In the genomic region with DNA sequence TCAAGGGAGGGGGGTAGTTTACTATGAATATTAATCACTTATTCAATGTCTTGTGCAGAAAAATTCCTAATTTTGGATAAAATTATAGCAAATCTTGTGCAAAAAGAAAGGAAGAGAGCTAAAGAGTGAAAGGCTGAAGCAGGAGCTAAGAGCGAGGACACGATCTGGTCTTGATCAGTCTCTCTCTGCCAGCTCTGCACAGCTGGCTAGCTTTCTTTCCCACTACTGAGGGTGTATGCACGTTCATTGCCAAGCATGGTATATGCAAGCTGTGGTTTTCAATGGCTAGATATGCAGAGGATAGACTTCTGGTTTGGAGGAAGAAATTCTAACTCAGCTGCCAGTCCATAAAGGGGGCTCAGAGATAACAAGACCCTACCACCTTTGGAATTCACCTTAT, we compare ENCODE assay signal across 8 cellular contexts.
"Had no signal": no experiment of that assay in that cellular context is flagged by ENCODE, and none has a peak within 500 bp of the region (broad histone marks: within the 10 kb centered on the region; RNA-seq: fewer than 3 reads in every experiment).

No MANE protein-coding gene starts in this region.

- H3K36me3 Mint-ChIP-seq: IgD-negative memory B cell had no signal

- H3K9ac ChIP-seq: KMS-11 had no signal

- DNase-seq: IMR-90, KBM-7, KG1 had no signal

- H3K4me3 Mint-ChIP-seq: IgD-negative memory B cell had no signal

- H3K27ac Mint-ChIP-seq: IgD-negative memory B cell had no signal

- H3K27ac ChIP-seq: HL-60, KMS-11 had no signal

- ATAC-seq: HepG2, K562 had no signal

- H3K4me2 ChIP-seq: KMS-11 had no signal

- H3K4me3 ChIP-seq: K562 had no signal

- H3K4me1 Mint-ChIP-seq: IgD-negative memory B cell had no signal
